Comparison of ENCODE assay signal across 9 cellular contexts in genomic region chr2:134287323-134287722, GRCh38. TPM values are rescaled to one million over a fixed set of nuclear protein-coding genes. Genes with fewer than 3 reads are reported as not detected.
DNase-seq lines count a peak whose midpoint lies in the region; ATAC-seq and TF ChIP-seq lines count a peak whose summit lies in the region.
"Had no signal": no experiment of that assay in that cellular context is flagged by ENCODE, and none has a peak within 500 bp of the region (broad histone marks: within the 10 kb centered on the region; RNA-seq: fewer than 3 reads in every experiment).

No MANE protein-coding gene starts in this region.

- H3K79me1 ChIP-seq in trophoblast cell (ENCODE audit: low read length), result no peaks in the 10 kb centered on the region

- H2AK5ac ChIP-seq in trophoblast cell (ENCODE audit: low read length), result no peak overlapping the region

- no peaks in the 10 kb centered on the region for H3K36me3 ChIP-seq in GM23338 (ENCODE audit: insufficient read depth)
- H3K36me3 ChIP-seq in WERI-Rb-1, result no peaks in the 10 kb centered on the region; the same call in 1 of the 2 replicates
- no peaks in the 10 kb centered on the region for H3K36me3 ChIP-seq in trophoblast cell (ENCODE audit: control insufficient read depth in 1 of 2, insufficient read depth in 2 of 2, low read length in 2 of 2)

- H3K4me3 ChIP-seq in GM23338 (no peak overlapping the region), WERI-Rb-1 (ENCODE audit: low read depth, low read length) (no peak overlapping the region), trophoblast cell (ENCODE audit: low read depth, low read length) (no peak overlapping the region)

- H3K23ac ChIP-seq in trophoblast cell (ENCODE audit: low read length), result no peak overlapping the region

- H2AFZ ChIP-seq in GM23338 (no peak overlapping the region), trophoblast cell (ENCODE audit: insufficient read depth, low read length, poor library complexity) (no peak overlapping the region)

- no peaks in the 10 kb centered on the region for H3K9me3 ChIP-seq in WERI-Rb-1 (ENCODE audit: severe bottlenecking)
- H3K9me3 ChIP-seq in trophoblast cell (ENCODE audit: insufficient read depth, low read depth, low read length), result no peaks in the 10 kb centered on the region

- TF ChIP-seq CTCF in GM23338 (conservative IDR thresholded peaks at IDR 0.05; ENCODE audit: low read depth in 2 of 2), result no peak
- TF ChIP-seq CTCF in WERI-Rb-1 (IDR thresholded peaks at IDR 0.05; ENCODE audit: low read depth, low read length), result no peak

- H3K4me1 ChIP-seq in GM23338 (ENCODE audit: insufficient read depth) (peaks cover 2% of the 10 kb centered on the region; the same call in 1 of the 2 replicates), trophoblast cell (ENCODE audit: control insufficient read depth in 1 of 2, insufficient read depth in 2 of 2, low read length in 2 of 2) (peaks cover 9 to 10% of the 10 kb centered on the region in 2 experiments)

- peaks cover 5% of the 10 kb centered on the region for H3K4me1 Mint-ChIP-seq in GM23338

- no peak overlapping the region for H3K4ac ChIP-seq in trophoblast cell (ENCODE audit: low read depth, low read length)

- no peak overlapping the region for H2BK120ac ChIP-seq in trophoblast cell (ENCODE audit: insufficient read depth, low read length, poor library complexity)

- H3K79me2 ChIP-seq in GM23338 (replicated peaks; ENCODE audit: insufficient read depth), result peaks cover 7% of the 10 kb centered on the region
- H3K79me2 ChIP-seq in trophoblast cell (ENCODE audit: control insufficient read depth, insufficient read depth, low read length, poor library complexity), result no peaks in the 10 kb centered on the region

- H3K27ac ChIP-seq in GM23338 (ENCODE audit: low read depth), result no peak overlapping the region
- no peak overlapping the region for H3K27ac ChIP-seq in WERI-Rb-1
- no peak overlapping the region for H3K27ac ChIP-seq in trophoblast cell (ENCODE audit: low read depth, low read length)

- H3K18ac ChIP-seq in trophoblast cell (ENCODE audit: low read length), result no peak overlapping the region

- H3K9me3 Mint-ChIP-seq in GM23338, result no peaks in the 10 kb centered on the region

- WGBS in trophoblast cell (ENCODE audit: extremely low coverage, insufficient coverage, insufficient read length), result no CpG with 5 or more reads among the region's 2 CpGs

- H3F3A ChIP-seq in GM23338 (replicated peaks; ENCODE audit: low read depth), result no peaks in the 10 kb centered on the region

- peak; percentile 21 for DNase-seq in activated naive CD4-positive, alpha-beta T cell treated with anti-CD3 and anti-CD28 coated beads, Interleukin-2, amount 50 U/mL, for 16 hours
- DNase-seq in GM23338 (ENCODE audit: low spot score), result no peak
- no peak for DNase-seq in NCI-H146 (lab: John Stamatoyannopoulos, UW)
- no peak for DNase-seq in WERI-Rb-1
- no peak for DNase-seq in trophoblast cell

- no peak overlapping the region for H2BK5ac ChIP-seq in trophoblast cell (ENCODE audit: low read depth, low read length, poor library complexity)

- no peaks in the 10 kb centered on the region for H3K36me3 Mint-ChIP-seq in GM23338 (ENCODE audit: low read depth)

- H3K14ac ChIP-seq in trophoblast cell (ENCODE audit: low read length), result no peak overlapping the region

- H3K9ac ChIP-seq in trophoblast cell (ENCODE audit: low read length), result no peak overlapping the region

- H3K9me2 ChIP-seq in GM23338 (ENCODE audit: insufficient read depth), result no peaks in the 10 kb centered on the region

- no peak overlapping the region for H3K27ac Mint-ChIP-seq in GM23338

- no peak overlapping the region for H3K4me2 ChIP-seq in GM23338
- H3K4me2 ChIP-seq in trophoblast cell (ENCODE audit: low read length), result no peak overlapping the region

- H2BK12ac ChIP-seq in trophoblast cell (ENCODE audit: low read length), result no peak overlapping the region

- peak; percentile 47 for ATAC-seq in GM18508 (IDR thresholded peaks at IDR 0.05; ENCODE audit: insufficient read depth, unreplicated experiment)
- ATAC-seq in GM21367 (IDR thresholded peaks at IDR 0.05; ENCODE audit: unreplicated experiment), result peak; percentile 44
- peak; percentile 33 for ATAC-seq in HG03139 (IDR thresholded peaks at IDR 0.05; ENCODE audit: unreplicated experiment)
- no peak for ATAC-seq in GM23338
- ATAC-seq: Panc1 had no signal

- H4K8ac ChIP-seq in trophoblast cell (ENCODE audit: low read depth, low read length), result no peak overlapping the region

- H4K91ac ChIP-seq in trophoblast cell (ENCODE audit: low read depth, low read length), result no peak overlapping the region

- no peaks in the 10 kb centered on the region for H3K27me3 Mint-ChIP-seq in GM23338 (ENCODE audit: insufficient read depth, low read depth, poor library complexity)

- H4K12ac ChIP-seq in trophoblast cell (ENCODE audit: low read depth, low read length), result no peak overlapping the region

- H3K27me3 ChIP-seq in GM23338 (ENCODE audit: insufficient read depth), result no peaks in the 10 kb centered on the region
- H3K27me3 ChIP-seq in WERI-Rb-1 (ENCODE audit: insufficient read depth, low read depth, severe bottlenecking), result no peaks in the 10 kb centered on the region
- H3K27me3 ChIP-seq in trophoblast cell (ENCODE audit: insufficient read depth, low read length), result no peaks in the 10 kb centered on the region

- H3K4me3 Mint-ChIP-seq in GM23338, result no peak overlapping the region

- peaks cover 8% of the 10 kb centered on the region for H4K20me1 ChIP-seq in GM23338 (replicated peaks; ENCODE audit: insufficient read depth)

TF ChIP-seq in GM23338, 12 proteins besides CTCF, POLR2A, EP300 and RAD21 (continues in another document):
- TF ChIP-seq NANOG (IDR thresholded peaks at IDR 0.05; ENCODE audit: borderline replicate concordance) (no peak), STAT1 (IDR thresholded peaks at IDR 0.05; ENCODE audit: unreplicated experiment) (no peak), JUNB (IDR thresholded peaks at IDR 0.05; ENCODE audit: unreplicated experiment) (no peak), ZNF331 (CRISPR knock-in tag; IDR thresholded peaks at IDR 0.05; ENCODE audit: low read depth) (no peak), ZNF114 (CRISPR knock-in tag; IDR thresholded peaks at IDR 0.05) (no peak), EZH2phosphoT487 (IDR thresholded peaks at IDR 0.05; ENCODE audit: unreplicated experiment) (no peak), EZH2 (IDR thresholded peaks at IDR 0.05; ENCODE audit: low read depth, unreplicated experiment) (no peak)
- TF ChIP-seq, protein P1, sequence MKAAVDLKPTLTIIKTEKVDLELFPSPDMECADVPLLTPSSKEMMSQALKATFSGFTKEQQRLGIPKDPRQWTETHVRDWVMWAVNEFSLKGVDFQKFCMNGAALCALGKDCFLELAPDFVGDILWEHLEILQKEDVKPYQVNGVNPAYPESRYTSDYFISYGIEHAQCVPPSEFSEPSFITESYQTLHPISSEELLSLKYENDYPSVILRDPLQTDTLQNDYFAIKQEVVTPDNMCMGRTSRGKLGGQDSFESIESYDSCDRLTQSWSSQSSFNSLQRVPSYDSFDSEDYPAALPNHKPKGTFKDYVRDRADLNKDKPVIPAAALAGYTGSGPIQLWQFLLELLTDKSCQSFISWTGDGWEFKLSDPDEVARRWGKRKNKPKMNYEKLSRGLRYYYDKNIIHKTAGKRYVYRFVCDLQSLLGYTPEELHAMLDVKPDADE (IDR thresholded peaks at IDR 0.05), result no peak

RNA-seq across cellular contexts. Expression of gene MGAT5, which starts 33.5 kb away (rescaled TPM):
- 25.4 and 27.6 TPM in 2 replicates for total RNA-seq in GM23338 (2014; rRNA removed; shearing (Covaris generic))
- polyA plus RNA-seq in GM23338 (2016; fragmentation: Nextera tagmentation; extraction: Ambion mirVana), result 4.6 and 7.0 TPM in 2 replicates
- 12.7 and 13.0 TPM in 2 replicates for polyA plus RNA-seq in trophoblast cell (2013)
